8 cellular contexts compared by ENCODE assay signal in genomic region chr20:46128310-46129151, GRCh38. TPM values are rescaled to one million over a fixed set of nuclear protein-coding genes. Genes with fewer than 3 reads are reported as not detected.
DNase-seq lines count a peak whose midpoint lies in the region; ATAC-seq and TF ChIP-seq lines count a peak whose summit lies in the region.

No MANE protein-coding gene starts in this region.

- H3K36me3 ChIP-seq in A673 (ENCODE audit: insufficient read depth, low read length, poor library complexity, severe bottlenecking) (peaks cover 6% of the 10 kb centered on the region), tibial nerve (peaks cover 0 to 29% (median 0%) of the 10 kb centered on the region in 3 donors)

- peak; percentile 41 for DNase-seq in A673 (ENCODE audit: low spot score)
- DNase-seq in SK-MEL-5 (ENCODE audit: low read depth, low spot score): peak; percentile 64
- peak; percentile 50 for DNase-seq in left cardiac atrium
- peak in 1 of 2 donors; percentile 22 for DNase-seq in tibial nerve (ENCODE audit: low spot score in 2 of 2)
- DNase-seq in AML-193 (lab: John Stamatoyannopoulos, UW): no peak
- no peak for DNase-seq in EL
- DNase-seq in stimulated activated CD4-positive, alpha-beta T cell treated with anti-CD3 and anti-CD28 coated beads, Interleukin-2, amount 100 ng/mL, for 48 hours: no peak

- peak; percentile 14 for TF ChIP-seq POLR2A in GM18505 (IDR thresholded peaks at IDR 0.05; ENCODE audit: borderline replicate concordance, extremely low read depth, insufficient read depth, insufficient read length)
- no peak for TF ChIP-seq POLR2A in tibial nerve (IDR thresholded peaks at IDR 0.05)

- H3K9me3 ChIP-seq in A673 (ENCODE audit: low read depth, low read length, poor library complexity, severe bottlenecking) (no peaks in the 10 kb centered on the region), tibial nerve (no peaks in the 10 kb centered on the region)

- H3K27ac ChIP-seq in A673 (ENCODE audit: low read depth, low read length, poor library complexity, severe bottlenecking) (no peak overlapping the region), tibial nerve (no peak overlapping the region)

- ATAC-seq in GM18505 (IDR thresholded peaks at IDR 0.05; ENCODE audit: unreplicated experiment) (no peak), left cardiac atrium (peak in 1 of 2 donors; percentile 51)

- H3K27me3 ChIP-seq in A673 (replicated peaks; ENCODE audit: insufficient read depth, low read depth, low read length, poor library complexity) (peaks cover 7% of the 10 kb centered on the region), tibial nerve (peaks cover 0 to 6% of the 10 kb centered on the region in 2 donors)

- TF ChIP-seq CTCF in A673 (conservative IDR thresholded peaks at IDR 0.05; ENCODE audit: low read depth, low read length) (peak; percentile 76), tibial nerve (IDR thresholded peaks at IDR 0.05) (peak; percentile 47 to 69 (median 49))

- TF ChIP-seq EP300 in tibial nerve (IDR thresholded peaks at IDR 0.05): no peak

- no TSS peak for BruUV-seq in A673 (replicated peaks; lab: Mats Ljungman, UMichigan)

- in situ Hi-C loops in SK-MEL-5 (cut with HindIII; ENCODE audit: low pct_unique_long_range_greater_than_20kb, low sequenced_read_pairs): no loop called here

- H3K4me1 ChIP-seq in A673 (ENCODE audit: insufficient read depth, low read length, poor library complexity, severe bottlenecking) (no peaks in the 10 kb centered on the region), tibial nerve (peaks cover 0 to 17% (median 9%) of the 10 kb centered on the region in 4 donors)

- intact Hi-C loops in A673 (cut with micrococcal nuclease; ENCODE audit: unreplicated experiment): no loop called here
- intact Hi-C loops in left cardiac atrium (cut with DNase I): no loop called here

- no peak overlapping the region for H3K4me3 ChIP-seq in A673 (ENCODE audit: low read depth, low read length, poor library complexity, severe bottlenecking)
- no peak overlapping the region for H3K4me3 ChIP-seq in tibial nerve

- POLR2A ChIA-PET in A673 (lab: Charles Lee; ENCODE audit: low non-redundant PET): no interaction called here

- CTCF ChIA-PET in A673 (lab: Charles Lee): interaction anchor here (0.6 to 2.0 kb wide), 5 partner anchors 46 to 887 kb away, joined by 3 to 8 read pairs (median 3); no protein-coding TSS in a partner anchor

- WGBS in tibial nerve, 2 donors: 25 to 27% methylated on average over 9 to 15 of the region's 16 CpGs

RNA-seq across cellular contexts. Expression of gene CD40, which starts 10.4 kb away (rescaled TPM):
- total RNA-seq in A673 (2021) (16.3 and 18.7 TPM in 2 replicates), left cardiac atrium (10 to 100 TPM; 11.1 to 13.7 TPM), tibial nerve (10 to 100 TPM; 18.0 to 32.8 (median 25.1) TPM)
- not detected in 2 replicates for total RNA-seq in SK-MEL-5 (2014; rRNA removed; shearing (Covaris generic))
- polyA plus RNA-seq in SK-MEL-5 (2015; cell fraction: cytosol; rRNA removed): not detected in 2 replicates
- polyA plus RNA-seq in SK-MEL-5 (2015; cell fraction: nucleus; rRNA removed): not detected in 2 replicates

RNA-seq across cellular contexts. Expression of gene NCOA5, which starts 38.8 kb away (rescaled TPM):
- total RNA-seq in A673 (2021): 44.1 and 55.4 TPM in 2 replicates
- total RNA-seq in SK-MEL-5 (2014; rRNA removed; shearing (Covaris generic)): 15.9 and 16.6 TPM in 2 replicates
- polyA plus RNA-seq in SK-MEL-5 (2015; cell fraction: cytosol; rRNA removed): 21.4 and 25.5 TPM in 2 replicates
- 21.7 and 23.7 TPM in 2 replicates for polyA plus RNA-seq in SK-MEL-5 (2015; cell fraction: nucleus; rRNA removed)
- 10 to 100 TPM; 19.6 to 21.1 TPM for total RNA-seq in left cardiac atrium
- total RNA-seq in tibial nerve: 10 to 100 TPM; 34.8 to 71.4 (median 47.2) TPM

Comparison
In these comparisons a context has a peak if more than half of its experiments do, and no peak if none do; other contexts are left out.
1. DNase-seq: peak in A673 (single experiment), SK-MEL-5 (single experiment) and left cardiac atrium (single experiment); none in AML-193 (0 of 2), EL (single experiment) and stimulated activated CD4-positive, alpha-beta T cell treated with anti-CD3 and anti-CD28 coated beads, Interleukin-2, amount 100 ng/mL, for 48 hours (0 of 2).
2. RNA of gene CD40, which starts 10.4 kb away (total RNA-seq): 18.0 to 32.8 TPM in tibial nerve, 16.3 to 18.7 TPM in A673 and 11.1 to 13.7 TPM in left cardiac atrium; not detected in SK-MEL-5; every median in the first group is over 10 times any median in the second.